In the genomic region with DNA sequence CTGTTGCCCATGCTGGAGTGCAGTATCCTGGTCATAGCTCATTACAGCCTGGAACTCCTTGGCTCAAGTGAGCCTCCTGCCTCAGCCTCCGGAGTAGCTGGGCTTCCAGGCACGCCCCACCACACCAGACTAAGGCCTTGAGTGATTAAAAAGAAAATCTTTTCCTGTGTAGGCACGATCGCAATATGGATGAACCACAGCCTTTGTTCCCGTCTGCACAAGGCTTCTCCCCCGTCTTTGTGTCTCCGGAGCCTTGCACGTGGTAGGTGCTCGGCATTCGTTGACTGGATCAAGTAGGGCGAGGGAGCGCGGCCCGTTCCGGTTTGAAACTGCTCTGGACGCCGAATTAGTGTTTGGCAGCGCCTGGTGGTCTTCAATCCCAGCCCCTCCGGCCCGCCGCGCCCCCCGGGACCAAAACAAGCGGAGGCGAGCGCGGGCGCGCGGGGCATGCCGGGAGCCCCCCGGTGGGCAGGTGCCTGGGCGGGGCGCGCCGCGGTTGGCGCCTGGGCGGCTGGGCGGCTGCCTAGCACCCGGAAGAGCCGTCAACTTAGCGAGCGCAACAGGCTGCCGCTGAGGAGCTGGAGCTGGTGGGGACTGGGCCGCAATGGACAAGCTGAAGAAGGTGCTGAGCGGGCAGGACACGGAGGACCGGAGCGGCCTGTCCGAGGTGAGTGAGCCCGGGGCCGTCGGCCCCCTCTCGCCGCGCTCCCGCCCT, we compare ENCODE assay signal across 8 cellular contexts. TPM values are rescaled to one million over a fixed set of nuclear protein-coding genes. Genes with fewer than 3 reads are reported as not detected.
DNase-seq lines count a peak whose midpoint lies in the region; ATAC-seq and TF ChIP-seq lines count a peak whose summit lies in the region.

TSS of gene SFT2D2 (plus strand) at position 529 of the 715 bp plus-strand sequence. CDS start at position 605, 76 bp downstream.

- H3K27ac ChIP-seq in KMS-11, result peak within 1 kb of the TSS; percentile 85
- peak within 1 kb of the TSS; percentile 77 for H3K27ac ChIP-seq in RWPE1

- peak within 1 kb of the TSS; percentile 89 for H2AFZ ChIP-seq in KMS-11 (ENCODE audit: low read depth)

- peak within 1 kb of the TSS; percentile 97 for H3K27ac Mint-ChIP-seq in activated T-helper 17 cell treated with anti-CD3 and anti-CD28 coated beads, Interleukin-2, amount 50 U/mL, for 72 hours
- peak within 1 kb of the TSS; percentile 54 to 88 for H3K27ac Mint-ChIP-seq in natural killer cell treated with Interleukin-12 subunit alpha and Interleukin-12 subunit beta and Interleukin-15 and Interleukin-18, amount 100 ng/mL, for 72 hours

- peaks cover 8% of the 10 kb centered on the region; the same call in 1 of the 2 replicates for H4K20me1 ChIP-seq in KMS-11 (ENCODE audit: insufficient read depth)

- H3K4me3 ChIP-seq in KMS-11 (IDR thresholded peaks at IDR 0.05; ENCODE audit: insufficient read depth, low read depth, low read length), result peak within 1 kb of the TSS; percentile 68

- H3K9ac ChIP-seq in KMS-11, result peak within 1 kb of the TSS; percentile 95

- H3K4me1 ChIP-seq in KMS-11 (ENCODE audit: low read depth, poor library complexity, severe bottlenecking), result peaks cover 40% of the 10 kb centered on the region

- DNase-seq in DMS79 (lab: John Stamatoyannopoulos, UW) (peak; percentile 64), RWPE1 (ENCODE audit: low spot score) (peak; percentile 78), fibroblast of peridontal ligament (ENCODE audit: extremely low read depth) (peak; percentile 55)
- peak; percentile 86 for DNase-seq in natural killer cell treated with Interleukin-12 subunit alpha and Interleukin-12 subunit beta and Interleukin-15 and Interleukin-18, amount 100 ng/mL, for 72 hours (ENCODE audit: low spot score)
- DNase-seq in stimulated activated naive CD8-positive, alpha-beta T cell treated with anti-CD3 and anti-CD28 coated beads, Interleukin-15, Interleukin-2, amounts not matched to agents 100 U/mL and 50 U/mL, for 24 hours, result peak; percentile 84

- no peaks in the 10 kb centered on the region for H3K36me3 ChIP-seq in KMS-11 (ENCODE audit: insufficient read depth)

- H3K27me3 Mint-ChIP-seq in activated T-helper 17 cell treated with anti-CD3 and anti-CD28 coated beads, Interleukin-2, amount 50 U/mL, for 72 hours, result no peaks in the 10 kb centered on the region
- peaks cover 0 to 3% of the 10 kb centered on the region in 2 donors for H3K27me3 Mint-ChIP-seq in natural killer cell treated with Interleukin-12 subunit alpha and Interleukin-12 subunit beta and Interleukin-15 and Interleukin-18, amount 100 ng/mL, for 72 hours

- POLR2A ChIA-PET in RWPE1 (lab: Yijun Ruan, JAX; ENCODE audit: low non-redundant PET), result no interaction called here

- H3K4me1 Mint-ChIP-seq in activated T-helper 17 cell treated with anti-CD3 and anti-CD28 coated beads, Interleukin-2, amount 50 U/mL, for 72 hours, result peaks cover 32% of the 10 kb centered on the region
- peaks cover 44 to 45% of the 10 kb centered on the region in 2 donors for H3K4me1 Mint-ChIP-seq in natural killer cell treated with Interleukin-12 subunit alpha and Interleukin-12 subunit beta and Interleukin-15 and Interleukin-18, amount 100 ng/mL, for 72 hours (ENCODE audit: low read depth in 2 of 2)

- peak within 1 kb of the TSS; percentile 43 for H3K4me2 ChIP-seq in KMS-11

- CTCF ChIA-PET in RWPE1 (lab: Yijun Ruan, JAX), result interaction anchor here (0.6 to 1.0 kb wide), 2 partner anchors 30 to 117 kb away, joined by 3 to 4 read pairs; no protein-coding TSS in a partner anchor

- H3K9me3 Mint-ChIP-seq in activated T-helper 17 cell treated with anti-CD3 and anti-CD28 coated beads, Interleukin-2, amount 50 U/mL, for 72 hours, result no peaks in the 10 kb centered on the region
- peaks cover 4% of the 10 kb centered on the region for H3K9me3 Mint-ChIP-seq in natural killer cell treated with Interleukin-12 subunit alpha and Interleukin-12 subunit beta and Interleukin-15 and Interleukin-18, amount 100 ng/mL, for 72 hours

- no peak for TF ChIP-seq CTCF in KMS-11 (conservative IDR thresholded peaks at IDR 0.05; ENCODE audit: low read depth, low read length)
- no peak for TF ChIP-seq CTCF in RWPE1 (conservative IDR thresholded peaks at IDR 0.05; ENCODE audit: low read depth)

- H3K27me3 ChIP-seq in KMS-11 (ENCODE audit: insufficient read depth, low read depth), result no peaks in the 10 kb centered on the region

- peaks cover 38% of the 10 kb centered on the region for H3K79me2 ChIP-seq in KMS-11 (ENCODE audit: insufficient read depth, low read depth)

- H3K4me3 Mint-ChIP-seq in activated T-helper 17 cell treated with anti-CD3 and anti-CD28 coated beads, Interleukin-2, amount 50 U/mL, for 72 hours, result peak within 1 kb of the TSS; percentile 93
- peak within 1 kb of the TSS; percentile 88 for H3K4me3 Mint-ChIP-seq in natural killer cell treated with Interleukin-12 subunit alpha and Interleukin-12 subunit beta and Interleukin-15 and Interleukin-18, amount 100 ng/mL, for 72 hours

- peak; percentile 81 for ATAC-seq in GM21723 (IDR thresholded peaks at IDR 0.05; ENCODE audit: unreplicated experiment)
- peak; percentile 92 for ATAC-seq in activated T-helper 17 cell treated with anti-CD3 and anti-CD28 coated beads, Interleukin-2, amount 50 U/mL, for 72 hours (replicated peaks)
- peak; percentile 97 for ATAC-seq in natural killer cell treated with Interleukin-12 subunit alpha and Interleukin-12 subunit beta and Interleukin-15 and Interleukin-18, amount 100 ng/mL, for 72 hours
- peak; percentile 94 for ATAC-seq in stimulated activated naive CD8-positive, alpha-beta T cell treated with anti-CD3 and anti-CD28 coated beads, Interleukin-15, Interleukin-2, amounts not matched to agents 100 U/mL and 50 U/mL, for 24 hours

- H3K36me3 Mint-ChIP-seq in activated T-helper 17 cell treated with anti-CD3 and anti-CD28 coated beads, Interleukin-2, amount 50 U/mL, for 72 hours (ENCODE audit: low read depth), result peaks cover 40% of the 10 kb centered on the region
- H3K36me3 Mint-ChIP-seq in natural killer cell treated with Interleukin-12 subunit alpha and Interleukin-12 subunit beta and Interleukin-15 and Interleukin-18, amount 100 ng/mL, for 72 hours, result peaks cover 7% of the 10 kb centered on the region

RNA-seq across cellular contexts. Expression of gene SFT2D2, which starts in this region (rescaled TPM):
- 10 to 100 TPM; 45.1 to 47.5 TPM for total RNA-seq in activated T-helper 17 cell treated with anti-CD3 and anti-CD28 coated beads, Interleukin-2, amount 50 U/mL, for 72 hours
- 10 to 100 TPM; 51.2 to 78.5 TPM for total RNA-seq in natural killer cell treated with Interleukin-12 subunit alpha and Interleukin-12 subunit beta and Interleukin-15 and Interleukin-18, amount 100 ng/mL, for 72 hours

Comparison
In these comparisons a context has a peak if more than half of its experiments do, and no peak if none do; other contexts are left out.
1. Peak in every context shown above with its lines: DNase-seq, ATAC-seq, H3K4me3 ChIP-seq and H3K27ac ChIP-seq.